Comparison of ENCODE assay signal across 19 cellular contexts in genomic region chr16:88389191-88389590, GRCh38. TPM values are rescaled to one million over a fixed set of nuclear protein-coding genes. Genes with fewer than 3 reads are reported as not detected.
DNase-seq lines count a peak whose midpoint lies in the region; ATAC-seq, FAIRE-seq and TF ChIP-seq lines count a peak whose summit lies in the region.
"Had no signal": no experiment of that assay in that cellular context is flagged by ENCODE, and none has a peak within 500 bp of the region (broad histone marks: within the 10 kb centered on the region; RNA-seq: fewer than 3 reads in every experiment).

No MANE protein-coding gene starts in this region.

- 91% methylated on average over 20 of the region's 24 CpGs; no CpG with 5 or more reads in 1 of the 2 experiments for WGBS in H1 (ENCODE audit: extremely low coverage in 1 of 2, insufficient coverage in 1 of 2, insufficient read length in 1 of 2, insufficient replicate concordance in 2 of 2, low coverage in 1 of 2, low lambda C conversion rate in 2 of 2, missing lambda C conversion rate in 1 of 2), 2 experiments
- 75 to 83% methylated on average over 24 of the region's 24 CpGs for WGBS in pancreas, 2 donors

- H4K20me1 ChIP-seq in PC-9 (ENCODE audit: insufficient read depth) (no peaks in the 10 kb centered on the region), H1 (replicated peaks in 1 of 2; ENCODE audit: control insufficient read depth in 1 of 2, insufficient read depth in 2 of 2, low read length in 2 of 2) (peaks cover 0 to 7% of the 10 kb centered on the region in 2 experiments)

- no peaks in the 10 kb centered on the region for H3K4me1 Mint-ChIP-seq in activated naive CD8-positive, alpha-beta T cell treated with anti-CD3 and anti-CD28 coated beads for 36 hours
- H3K4me1 Mint-ChIP-seq in activated naive CD8-positive, alpha-beta T cell treated with anti-CD3 and anti-CD28 coated beads, Interleukin-2, amount 50 U/mL, for 24 hours = peaks cover 2% of the 10 kb centered on the region

- H3K9me2 ChIP-seq in PC-9 (ENCODE audit: insufficient read depth) = no peaks in the 10 kb centered on the region

- H3K9ac ChIP-seq in H1 (replicated peaks in 1 of 4; ENCODE audit: extremely low read depth in 1 of 4, low read depth in 3 of 4, low read length in 3 of 4) = no peak overlapping the region; a peak in 1 of 7 replicates

- H2BK120ac ChIP-seq in H1 (replicated peaks; ENCODE audit: low read depth, low read length) = no peak overlapping the region

- TF ChIP-seq EP300 in H1 (IDR thresholded peaks at IDR 0.05; ENCODE audit: borderline replicate concordance in 1 of 2, low read depth in 2 of 2, low read length in 2 of 2) = no peak

- H3K36me3 Mint-ChIP-seq in activated naive CD8-positive, alpha-beta T cell treated with anti-CD3 and anti-CD28 coated beads for 36 hours = no peaks in the 10 kb centered on the region
- no peaks in the 10 kb centered on the region for H3K36me3 Mint-ChIP-seq in activated naive CD8-positive, alpha-beta T cell treated with anti-CD3 and anti-CD28 coated beads, Interleukin-2, amount 50 U/mL, for 24 hours (ENCODE audit: low read depth)
- H3K36me3 Mint-ChIP-seq: CD4-positive, alpha-beta memory T cell had no signal

- TF ChIP-seq RAD21 in H1 (IDR thresholded peaks at IDR 0.05 in 1 of 2, conservative IDR thresholded peaks at IDR 0.05 in 1 of 2; ENCODE audit: low read depth in 2 of 2, low read length in 2 of 2) = no peak

- H3K14ac ChIP-seq in H1 (ENCODE audit: insufficient read length) = no peak overlapping the region

- H3K56ac ChIP-seq in H1 (replicated peaks; ENCODE audit: insufficient read length, low read depth, low read length) = no peak overlapping the region

- no peak for TF ChIP-seq POLR2A in H1 (IDR thresholded peaks at IDR 0.05; ENCODE audit: control extremely low read depth in 1 of 2, low read depth in 2 of 2, low read length in 2 of 2)

- H3K4me1 ChIP-seq in PC-9 (replicated peaks; ENCODE audit: insufficient read depth) = peaks cover 24% of the 10 kb centered on the region
- H3K4me1 ChIP-seq in H1 (replicated peaks in 1 of 4; ENCODE audit: control insufficient read depth in 3 of 4, insufficient read depth in 4 of 4, low read length in 3 of 4) = peaks cover 0 to 3% (median 1%) of the 10 kb centered on the region in 4 experiments; a peak in 5 of 7 replicates
- H3K4me1 ChIP-seq in pancreas = no peaks in the 10 kb centered on the region

- no peak overlapping the region for H4K5ac ChIP-seq in H1 (ENCODE audit: insufficient read length, low read depth, low read length)

- no peak overlapping the region for H2BK12ac ChIP-seq in H1 (ENCODE audit: low read depth, low read length)

- peak overlapping the region; percentile 37 for H3K4me3 Mint-ChIP-seq in activated naive CD8-positive, alpha-beta T cell treated with anti-CD3 and anti-CD28 coated beads for 36 hours
- H3K4me3 Mint-ChIP-seq in activated naive CD8-positive, alpha-beta T cell treated with anti-CD3 and anti-CD28 coated beads, Interleukin-2, amount 50 U/mL, for 24 hours = no peak overlapping the region
- H3K4me3 Mint-ChIP-seq: CD4-positive, alpha-beta memory T cell had no signal

- no peak overlapping the region for H2BK20ac ChIP-seq in H1 (ENCODE audit: low read length)

- no peak overlapping the region for H3K27ac Mint-ChIP-seq in activated naive CD8-positive, alpha-beta T cell treated with anti-CD3 and anti-CD28 coated beads for 36 hours
- no peak overlapping the region for H3K27ac Mint-ChIP-seq in activated naive CD8-positive, alpha-beta T cell treated with anti-CD3 and anti-CD28 coated beads, Interleukin-2, amount 50 U/mL, for 24 hours
- H3K27ac Mint-ChIP-seq: CD4-positive, alpha-beta memory T cell had no signal

- H3K9me3 ChIP-seq in PC-9 (ENCODE audit: insufficient read depth, low read depth) (no peaks in the 10 kb centered on the region), H1 (ENCODE audit: insufficient read depth in 2 of 2, low read depth in 1 of 2, low read length in 1 of 2) (no peaks in the 10 kb centered on the region), pancreas (no peaks in the 10 kb centered on the region)
- H3K9me3 ChIP-seq: BLaER1 treated with 17β-estradiol and CSF1 and Interleukin-3, amounts not matched to agents 10 nM and 100 nM had no signal

- H3K4me2 ChIP-seq in PC-9 = 0 out of 2 replicates have a peak overlapping the region, but pooled peaks have one; percentile 72
- H3K4me2 ChIP-seq in H1 (ENCODE audit: insufficient read depth in 1 of 2, low read depth in 2 of 2, low read length in 2 of 2) = no peak overlapping the region

- peaks cover 27% of the 10 kb centered on the region for H3K27me3 Mint-ChIP-seq in activated naive CD8-positive, alpha-beta T cell treated with anti-CD3 and anti-CD28 coated beads for 36 hours
- H3K27me3 Mint-ChIP-seq in activated naive CD8-positive, alpha-beta T cell treated with anti-CD3 and anti-CD28 coated beads, Interleukin-2, amount 50 U/mL, for 24 hours = peaks cover 33% of the 10 kb centered on the region

- no peaks in the 10 kb centered on the region for H3K36me3 ChIP-seq in PC-9 (ENCODE audit: low read depth)
- H3K36me3 ChIP-seq in H1 (ENCODE audit: control insufficient read depth in 2 of 4, insufficient read depth in 4 of 4, low read length in 3 of 4) = no peaks in the 10 kb centered on the region
- no peaks in the 10 kb centered on the region for H3K36me3 ChIP-seq in pancreas
- H3K36me3 ChIP-seq: BLaER1 treated with 17β-estradiol and CSF1 and Interleukin-3, amounts not matched to agents 10 nM and 100 nM had no signal

- intact Hi-C loops in PC-9 (cut with micrococcal nuclease; ENCODE audit: unreplicated experiment) = loop anchor here (10.0 kb wide), 1 partner anchor 194 kb away; no protein-coding TSS in a partner anchor
- intact Hi-C loops in pancreas (cut with DNase I) = no loop called here

- no peak overlapping the region for H4K91ac ChIP-seq in H1 (replicated peaks; ENCODE audit: insufficient read length, low read length)

- peaks cover 8% of the 10 kb centered on the region; the same call in 1 of the 2 replicates for H3F3A ChIP-seq in PC-9 (ENCODE audit: insufficient read depth, low read depth)

- 0 out of 2 replicates have a peak overlapping the region, but pooled peaks have one; percentile 5 for H2BK15ac ChIP-seq in H1 (ENCODE audit: low read length)

- H3K27ac ChIP-seq in PC-9 (peak overlapping the region; percentile 75; the same call in 1 of the 2 replicates), H1 (ENCODE audit: low read depth, low read length) (no peak overlapping the region), pancreas (peak overlapping the region in 3 of 4 donors; percentile 75 to 89 (median 81))
- H3K27ac ChIP-seq: 22Rv1; BLaER1 treated with 17β-estradiol and CSF1 and Interleukin-3, amounts not matched to agents 10 nM and 100 nM; RWPE1 had no signal

- H3K18ac ChIP-seq in H1 (ENCODE audit: extremely low read depth, low read length) = no peak overlapping the region

- H3K27me3 ChIP-seq in PC-9 (ENCODE audit: insufficient read depth, low read depth) = no peaks in the 10 kb centered on the region; the same call in 1 of the 2 replicates
- H3K27me3 ChIP-seq in H1 (replicated peaks in 1 of 4; ENCODE audit: control insufficient read depth in 3 of 4, extremely low read depth in 1 of 4, insufficient read depth in 3 of 4, low read length in 3 of 4) = peaks cover 10 to 15% (median 14%) of the 10 kb centered on the region in 4 experiments
- no peaks in the 10 kb centered on the region for H3K27me3 ChIP-seq in pancreas

- ATAC-seq in activated naive CD8-positive, alpha-beta T cell treated with anti-CD3 and anti-CD28 coated beads, Interleukin-2, amount 50 U/mL, for 24 hours = no peak
- ATAC-seq in pancreas = no peak
- ATAC-seq: GM12878 had no signal

- CTCF ChIA-PET in PC-9 (lab: Charles Lee) (no interaction called here), H1 (lab: Charles Lee; ENCODE audit: partially characterized antibody) (interaction anchor here (0.7 to 1.5 kb wide), 3 partner anchors 12 to 54 kb away, joined by 3 to 6 read pairs (median 3); no protein-coding TSS in a partner anchor)

- H3K23ac ChIP-seq in H1 (ENCODE audit: insufficient read length) = no peak overlapping the region

- no peak overlapping the region for H4K8ac ChIP-seq in H1 (ENCODE audit: extremely low read depth, insufficient read depth, low read length)

- BruUV-seq in PC-9 (replicated peaks; lab: Mats Ljungman, UMichigan) = no TSS peak

- H2AK5ac ChIP-seq in H1 (ENCODE audit: low read depth, low read length) = no peak overlapping the region

- H3K9me3 Mint-ChIP-seq in activated naive CD8-positive, alpha-beta T cell treated with anti-CD3 and anti-CD28 coated beads for 36 hours = no peaks in the 10 kb centered on the region
- no peaks in the 10 kb centered on the region for H3K9me3 Mint-ChIP-seq in activated naive CD8-positive, alpha-beta T cell treated with anti-CD3 and anti-CD28 coated beads, Interleukin-2, amount 50 U/mL, for 24 hours
- H3K9me3 Mint-ChIP-seq: CD4-positive, alpha-beta memory T cell had no signal

- TF ChIP-seq CTCF in PC-9 (conservative IDR thresholded peaks at IDR 0.05) = no peak
- no peak for TF ChIP-seq CTCF in H1 (IDR thresholded peaks at IDR 0.05; ENCODE audit: control extremely low read depth in 1 of 3, insufficient read depth in 1 of 3, low read depth in 1 of 3, low read length in 3 of 3)
- no peak for TF ChIP-seq CTCF in pancreas (IDR thresholded peaks at IDR 0.05)
- no peak for TF ChIP-seq CTCF in GM20000 (IDR thresholded peaks at IDR 0.05; ENCODE audit: extremely low read depth, missing control alignments)

- POLR2A ChIA-PET in PC-9 (lab: Charles Lee; ENCODE audit: unreplicated experiment) (interaction anchor here (0.7 kb wide), 1 partner anchor 12 kb away, joined by 18 read pairs; no protein-coding TSS in a partner anchor), H1 (lab: Charles Lee; ENCODE audit: partially characterized antibody) (no interaction called here)

- H3K79me2 ChIP-seq in PC-9 (ENCODE audit: low read depth) (no peaks in the 10 kb centered on the region), H1 (ENCODE audit: control insufficient read depth in 1 of 2, insufficient read depth in 2 of 2, low read length in 2 of 2) (no peaks in the 10 kb centered on the region)

- H3K79me1 ChIP-seq in H1 (ENCODE audit: low read depth, low read length) = no peaks in the 10 kb centered on the region

- H3K23me2 ChIP-seq in H1 (ENCODE audit: low read depth, low read length) = no peaks in the 10 kb centered on the region

- H2AFZ ChIP-seq in PC-9 = no peak overlapping the region
- no peak overlapping the region for H2AFZ ChIP-seq in H1 (ENCODE audit: low read length)

- no peak overlapping the region for H2BK5ac ChIP-seq in H1 (ENCODE audit: low read depth, low read length)

- DNase-seq in activated naive CD8-positive, alpha-beta T cell treated with anti-CD3 and anti-CD28 coated beads for 36 hours = no peak
- DNase-seq in activated naive CD8-positive, alpha-beta T cell treated with anti-CD3 and anti-CD28 coated beads, Interleukin-2, amount 50 U/mL, for 24 hours = no peak
- no peak for DNase-seq in PC-9
- no peak for DNase-seq in H1 (ENCODE audit: low read depth in 1 of 2, low spot score in 2 of 2)
- DNase-seq in pancreas = peak in 1 of 6 donors; percentile 44
- no peak for DNase-seq in GM20000 (ENCODE audit: low spot score)
- no peak for DNase-seq in occipital lobe (lab: John Stamatoyannopoulos, UW)
- DNase-seq in activated naive CD4-positive, alpha-beta T cell (lab: John Stamatoyannopoulos, UW) = no peak
- DNase-seq: CD4-positive, alpha-beta memory T cell; DND-41; H7; KG1; NCI-H1092; NCI-H1436 treated with DMSO at 0.1 percent for 48 hours; NCI-H1930 had no signal

- FAIRE-seq in H1 (lab: Jason Lieb, UNC) = no peak
- FAIRE-seq in pancreas (lab: Jason Lieb, UNC) = no peak
- FAIRE-seq: GM12878 had no signal

- no peak overlapping the region for H3K4ac ChIP-seq in H1 (replicated peaks; ENCODE audit: insufficient read length, low read depth, low read length)

- H3K4me3 ChIP-seq in PC-9 (no peak overlapping the region), H1 (ENCODE audit: extremely low read depth in 1 of 4, insufficient read depth in 2 of 4, low read depth in 3 of 4, low read length in 4 of 4) (no peak overlapping the region), pancreas (no peak overlapping the region)
- H3K4me3 ChIP-seq: BLaER1 treated with 17β-estradiol and CSF1 and Interleukin-3, amounts not matched to agents 10 nM and 100 nM; GM12878 had no signal

RNA-seq across cellular contexts. Expression of gene ZNF469, which starts 6.4 kb away (rescaled TPM):
- total RNA-seq in activated naive CD8-positive, alpha-beta T cell treated with anti-CD3 and anti-CD28 coated beads for 36 hours = 1 to 10 TPM; 1.2 to 1.3 TPM
- total RNA-seq in PC-9 (2021) (9.8 and 16.1 TPM in 2 replicates), pancreas (1 to 10 TPM in 1 of 6 donors, under 1 TPM in 5; 0.20 to 2.0 (median 0.39) TPM), occipital lobe (0.31 TPM)
- 1.8 and 2.0 TPM in 2 replicates for total RNA-seq in H1 (2021; fragmentation: NEBNext Ultra II Directional; extraction: Animal tissue kit (Norgen Biotek cat#: 25700))
- polyA plus RNA-seq in H1 (2011; rRNA removed) (0.30 and 0.53 TPM in 2 replicates), pancreas (under 1 TPM; 0.14 to 0.34 TPM)
- 0.23 TPM for polyA plus RNA-seq in H1 (2011; cell fraction: cytosol; rRNA removed)
- polyA plus RNA-seq in H1 (2011; cell fraction: nucleus; rRNA removed) = 1.1 TPM
- 0.54 to 0.96 TPM (median 0.90 TPM) in 4 replicates for polyA plus RNA-seq in H1 (2012, experiment 1 of 2)
- polyA plus RNA-seq in H1 (2012, experiment 2 of 2) = 0.63 TPM
- polyA plus RNA-seq in H1 (2013, experiment 1 of 2) = 0.45 TPM
- polyA plus RNA-seq in H1 (2013, experiment 2 of 2) = 0.42 TPM
- polyA minus RNA-seq in H1 (2011; rRNA and poly(A)+ RNA removed) = 0.32 and 0.41 TPM in 2 replicates
- polyA minus RNA-seq in H1 (2011; cell fraction: cytosol; rRNA and poly(A)+ RNA removed) = 1.1 TPM
- polyA minus RNA-seq in H1 (2011; cell fraction: nucleus; rRNA and poly(A)+ RNA removed) = 1.5 TPM
